ENCODE assay signal across 22 cellular contexts in genomic region chr17:265726-266125, GRCh38.
A peak's percentile ranks its signal among the peaks of the same experiment; 100 is the strongest.
DNase-seq lines count a peak whose midpoint lies in the region; ATAC-seq and TF ChIP-seq lines count a peak whose summit lies in the region.
"Had no signal": no experiment of that assay in that cellular context is flagged by ENCODE, and none has a peak within 500 bp of the region (broad histone marks: within the 10 kb centered on the region; RNA-seq: fewer than 3 reads in every experiment).

No MANE protein-coding gene starts in this region.

- H3K36me3 ChIP-seq in sigmoid colon: no peaks in the 10 kb centered on the region
- H3K36me3 ChIP-seq: SJCRH30 had no signal

- WGBS in sigmoid colon, 2 donors: 70 to 72% methylated on average over 10 of the region's 10 CpGs

- peaks cover 36% of the 10 kb centered on the region for H3K4me1 Mint-ChIP-seq in brain
- H3K4me1 Mint-ChIP-seq: immature natural killer cell, T-cell had no signal

- DNase-seq in G401 (ENCODE audit: low spot score): peak; percentile 35
- peak; percentile 34 for DNase-seq in left lobe of liver (ENCODE audit: low spot score)
- peak; percentile 60 for DNase-seq in sigmoid colon
- no peak for DNase-seq in KBM-7
- DNase-seq: activated CD4-positive, alpha-beta T cell treated with anti-CD3 and anti-CD28 coated beads, Interleukin-2, amount 50 U/mL, for 48 hours; amniotic stem cell; H9; immature natural killer cell; IMR-90; NCI-H2081 treated with DMSO at 0.1 percent for 48 hours; OCI-M1; SJCRH30; stimulated activated CD4-positive, alpha-beta T cell treated with anti-CD3 and anti-CD28 coated beads, Interleukin-15, amount 100 ng/mL, for 24 hours; T-cell had no signal

- no peaks in the 10 kb centered on the region for H3K27me3 ChIP-seq in sigmoid colon
- H3K27me3 ChIP-seq: cardiac muscle cell, hepatocyte, SJCRH30 had no signal

- peak overlapping the region in 1 of 4 donors; percentile 65 for H3K27ac ChIP-seq in sigmoid colon
- H3K27ac ChIP-seq: C4-2B, cardiac muscle cell, hepatocyte, SJCRH30 had no signal

- TF ChIP-seq CTCF in brain (conservative IDR thresholded peaks at IDR 0.05) (no peak), sigmoid colon (IDR thresholded peaks at IDR 0.05) (no peak)

- intact Hi-C loops in sigmoid colon (cut with DNase I): no loop called here

- no peak overlapping the region for H3K4me3 Mint-ChIP-seq in brain
- H3K4me3 Mint-ChIP-seq: H9, immature natural killer cell, neural crest cell, T-cell had no signal

- H3K27ac Mint-ChIP-seq in brain: peak overlapping the region in 3 of 5 experiments; percentile 2 to 93 (median 4)
- H3K27ac Mint-ChIP-seq: H9, immature natural killer cell, T-cell had no signal

- no peak for TF ChIP-seq POLR2A in sigmoid colon (IDR thresholded peaks at IDR 0.05)
- no peak for TF ChIP-seq POLR2A in GM18505 (IDR thresholded peaks at IDR 0.05; ENCODE audit: borderline replicate concordance, extremely low read depth, insufficient read depth, insufficient read length)

- no peaks in the 10 kb centered on the region for H3K9me3 ChIP-seq in sigmoid colon
- H3K9me3 ChIP-seq: SJCRH30 had no signal

- in situ Hi-C loops in G401 (cut with HindIII; ENCODE audit: low sequenced_read_pairs): no loop called here
- in situ Hi-C loops in KBM-7 (cut with MboI; ENCODE audit: low pct_unique_long_range_greater_than_20kb, low sequenced_read_pairs): no loop called here

- H3K4me1 ChIP-seq in sigmoid colon: peaks cover 0 to 13% (median 0%) of the 10 kb centered on the region in 4 donors
- H3K4me1 ChIP-seq: SJCRH30 had no signal

- H3K27me3 Mint-ChIP-seq in brain: peaks cover 32% of the 10 kb centered on the region

- no peak overlapping the region for H3K4me3 ChIP-seq in sigmoid colon
- H3K4me3 ChIP-seq: cardiac muscle cell, hepatocyte, SJCRH30 had no signal

- ATAC-seq in left lobe of liver (no peak), GM18505 (IDR thresholded peaks at IDR 0.05; ENCODE audit: unreplicated experiment) (no peak), GM19324 (IDR thresholded peaks at IDR 0.05; ENCODE audit: low FRiP score, unreplicated experiment) (no peak), GM19395 (IDR thresholded peaks at IDR 0.05; ENCODE audit: unreplicated experiment) (no peak)
- ATAC-seq: T-cell had no signal

- peaks cover 22% of the 10 kb centered on the region for H3K36me3 Mint-ChIP-seq in brain

- H3K9me3 Mint-ChIP-seq in brain: peaks cover 10 to 29% (median 20%) of the 10 kb centered on the region in 5 experiments
- H3K9me3 Mint-ChIP-seq: immature natural killer cell had no signal

- no peak for TF ChIP-seq EP300 in sigmoid colon (IDR thresholded peaks at IDR 0.05)
